In the genomic region with DNA sequence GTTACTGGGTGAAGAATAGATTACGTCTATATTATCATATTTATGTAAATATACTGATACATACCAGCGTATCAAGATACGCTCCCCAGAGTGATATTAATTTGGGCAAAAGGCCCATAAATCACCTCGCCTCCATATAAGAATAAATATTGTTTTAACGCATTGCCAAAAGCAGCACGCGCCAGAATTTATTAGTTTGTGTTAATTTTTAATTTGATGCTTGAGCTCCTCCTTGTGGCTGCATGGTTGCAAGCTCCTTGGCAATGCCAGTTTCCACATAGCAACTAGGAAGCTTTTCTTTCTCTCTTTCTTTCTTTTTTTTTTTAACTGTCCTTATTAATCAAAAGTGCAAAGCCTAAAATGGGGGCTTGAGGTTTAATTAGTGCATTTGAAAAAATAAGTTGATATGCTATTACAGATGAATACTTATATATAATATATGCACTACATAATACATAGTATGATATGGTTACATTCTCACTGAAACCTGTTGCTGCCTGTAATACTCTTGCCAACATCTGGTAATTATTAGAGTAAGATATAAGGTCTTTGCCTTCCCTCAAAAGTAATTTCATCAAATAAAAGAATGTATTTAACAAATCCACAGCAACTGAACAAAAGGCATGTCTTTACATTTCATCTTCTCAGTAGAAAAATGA, we compare ENCODE assay signal across 8 cellular contexts.
A peak's percentile ranks its signal among the peaks of the same experiment; 100 is the strongest.
DNase-seq lines count a peak whose midpoint lies in the region; ATAC-seq and TF ChIP-seq lines count a peak whose summit lies in the region.

No MANE protein-coding gene starts in this region.

- POLR2A ChIA-PET in PC-9 (lab: Charles Lee; ENCODE audit: unreplicated experiment): interaction anchor here (0.6 kb wide), 1 partner anchor 196 kb away, joined by 4 read pairs; no protein-coding TSS in a partner anchor

- in situ Hi-C loops in GM13976 (cut with MboI; ENCODE audit: low sequenced_read_pairs, unreplicated experiment): no loop called here

- H3K4me3 ChIP-seq in AG09309 (ENCODE audit: control insufficient read depth, low read depth, low read length): no peak overlapping the region
- no peak overlapping the region for H3K4me3 ChIP-seq in PC-9

- no peaks in the 10 kb centered on the region for H3K9me3 Mint-ChIP-seq in naive B cell

- no peaks in the 10 kb centered on the region for H4K20me1 ChIP-seq in PC-9 (ENCODE audit: insufficient read depth)

- H3K79me2 ChIP-seq in PC-9 (ENCODE audit: low read depth): no peaks in the 10 kb centered on the region

- H3K27me3 Mint-ChIP-seq in naive B cell: no peaks in the 10 kb centered on the region

- H3K9me2 ChIP-seq in PC-9 (ENCODE audit: insufficient read depth): no peaks in the 10 kb centered on the region

- BruUV-seq in PC-9 (replicated peaks; lab: Mats Ljungman, UMichigan): no TSS peak

- H3K9me3 ChIP-seq in PC-9 (ENCODE audit: insufficient read depth, low read depth): no peaks in the 10 kb centered on the region

- intact Hi-C loops in PC-9 (cut with micrococcal nuclease; ENCODE audit: unreplicated experiment): loop anchor here (1.0 to 10.0 kb wide), 6 partner anchors 73 to 876 kb away; partner anchors contain the start of gene UBE2E2

- no peak overlapping the region for H3K27ac Mint-ChIP-seq in naive B cell

- no peaks in the 10 kb centered on the region for H3K4me1 ChIP-seq in PC-9 (replicated peaks; ENCODE audit: insufficient read depth)

- H2AFZ ChIP-seq in PC-9: no peak overlapping the region

- H3K27ac ChIP-seq in PC-9: no peak overlapping the region

- H3K36me3 Mint-ChIP-seq in naive B cell: no peaks in the 10 kb centered on the region

- H3K4me2 ChIP-seq in PC-9: no peak overlapping the region

- TF ChIP-seq CTCF in AG09309 (IDR thresholded peaks at IDR 0.05; ENCODE audit: control insufficient read depth, insufficient read depth, low read depth, low read length, missing control alignments): peak; percentile 69
- peak; percentile 71 for TF ChIP-seq CTCF in GM13976 (IDR thresholded peaks at IDR 0.05; ENCODE audit: borderline replicate concordance, control extremely low read depth, extremely low read depth, insufficient read depth, missing control alignments)
- TF ChIP-seq CTCF in PC-9 (conservative IDR thresholded peaks at IDR 0.05): peak; percentile 87

- peaks cover 8 to 14% (median 13%) of the 10 kb centered on the region in 3 donors for H3K4me1 Mint-ChIP-seq in naive B cell

- no peaks in the 10 kb centered on the region for H3K27me3 ChIP-seq in PC-9 (ENCODE audit: insufficient read depth, low read depth)

- H3K36me3 ChIP-seq in PC-9 (ENCODE audit: low read depth): no peaks in the 10 kb centered on the region

- DNase-seq in AG09309 (ENCODE audit: low read depth): no peak
- DNase-seq in GM13976 (ENCODE audit: low spot score): peak; percentile 15
- peak; percentile 20 to 37 for DNase-seq in PC-9
- peak; percentile 42 for DNase-seq in epidermal melanocyte (ENCODE audit: insufficient read length, low spot score)
- DNase-seq in naive B cell: peak; percentile 24
- no peak for DNase-seq in NCI-H2107 (lab: John Stamatoyannopoulos, UW)

- CTCF ChIA-PET in PC-9 (lab: Charles Lee): interaction anchor here (0.6 to 1.2 kb wide), 5 partner anchors 19 to 1671 kb away, joined by 3 to 4 read pairs (median 4); no protein-coding TSS in a partner anchor

- no peak overlapping the region for H3K4me3 Mint-ChIP-seq in naive B cell

- H3F3A ChIP-seq in PC-9 (ENCODE audit: insufficient read depth, low read depth): no peaks in the 10 kb centered on the region

- peak; percentile 48 for ATAC-seq in HG03064 (IDR thresholded peaks at IDR 0.05; ENCODE audit: low read depth, unreplicated experiment)
- ATAC-seq in naive B cell (ENCODE audit: low read depth in 2 of 2): peak in 1 of 2 donors; percentile 51
- ATAC-seq in activated CD4-positive, CD25-positive, alpha-beta regulatory T cell treated with anti-CD3 and anti-CD28 coated beads, Interleukin-2, amount 50 U/mL, for 24 hours: no peak

Comparison
In these comparisons a context has a peak if more than half of its experiments do, and no peak if none do; other contexts are left out.
1. DNase-seq: peak in GM13976 (single experiment), PC-9 (2 of 2), epidermal melanocyte (single experiment) and naive B cell (single experiment); none in AG09309 (single experiment) and NCI-H2107 (single experiment).
2. Peak in every context shown above with its lines, with median percentiles within 50 percentile points of each other: CTCF ChIP-seq.